ENCODE assay signal across 8 cellular contexts in the genomic region with DNA sequence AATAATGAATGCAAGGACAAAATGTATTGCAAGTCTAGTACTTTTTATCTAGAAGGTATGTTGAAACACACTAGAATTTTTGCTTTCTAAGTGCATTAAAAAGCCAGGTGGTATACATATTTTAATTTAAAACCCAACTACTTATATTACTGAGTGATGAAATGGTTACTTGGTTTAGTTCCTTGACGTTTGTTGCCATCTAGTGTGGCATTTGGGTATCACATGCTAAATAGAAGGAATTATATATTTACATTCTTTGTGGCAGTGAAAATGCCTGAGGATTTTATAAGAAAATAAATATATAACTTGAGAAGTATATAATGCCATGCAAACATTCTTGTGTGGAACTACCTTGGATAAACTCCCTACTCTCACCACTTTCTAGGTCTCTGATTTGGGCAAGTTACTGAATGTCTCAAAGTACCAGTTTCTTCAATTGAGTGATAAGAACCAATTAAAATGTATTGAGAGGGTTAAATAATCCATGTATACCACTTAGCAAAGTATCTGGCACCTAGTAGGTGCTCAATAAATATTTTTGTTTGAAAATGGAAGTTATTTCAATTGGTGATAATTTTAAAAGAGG.
DNase-seq lines count a peak whose midpoint lies in the region; ATAC-seq and TF ChIP-seq lines count a peak whose summit lies in the region.

No MANE protein-coding gene starts in this region.

- peak; percentile 71 for DNase-seq in NCI-H2171 treated with DMSO at 0.1 percent for 48 hours (lab: John Stamatoyannopoulos, UW)
- DNase-seq in NCI-H2171 (lab: John Stamatoyannopoulos, UW): no peak
- peak; percentile 49 for DNase-seq in NCI-H1436 (lab: John Stamatoyannopoulos, UW)
- DNase-seq in globus pallidus (ENCODE audit: low spot score): peak; percentile 64
- DNase-seq in smooth muscle cell of the brain vasculature (ENCODE audit: low read depth, low spot score): peak; percentile 46

- ATAC-seq in GM21515 (IDR thresholded peaks at IDR 0.05; ENCODE audit: unreplicated experiment) (peak; percentile 62), HG02840 (IDR thresholded peaks at IDR 0.05; ENCODE audit: low FRiP score, unreplicated experiment) (no peak)

- peak; percentile 82 for TF ChIP-seq CTCF in VCaP (conservative IDR thresholded peaks at IDR 0.05)

- H3K27ac ChIP-seq in VCaP: no peak overlapping the region
